ENCODE assay signal across 32 cellular contexts in the genomic region with DNA sequence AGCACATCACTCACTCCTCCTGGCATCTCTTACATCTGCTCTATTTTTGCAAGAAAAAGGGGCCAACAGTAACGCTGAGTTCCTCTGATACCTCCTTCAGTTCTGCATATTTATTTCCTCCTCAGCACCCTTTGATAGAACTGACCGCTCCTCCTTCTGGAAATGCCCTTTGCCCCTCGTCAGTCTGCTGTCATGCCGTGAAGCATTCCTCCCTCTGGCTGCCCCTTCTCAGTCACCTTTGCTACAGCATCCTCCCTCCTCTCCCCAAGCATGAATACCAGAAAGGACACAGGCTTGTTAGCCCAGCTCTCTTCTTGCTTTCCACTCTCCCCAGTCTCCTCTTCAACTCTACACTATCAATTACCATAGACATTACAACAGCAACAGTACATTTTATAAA.
A peak's percentile ranks its signal among the peaks of the same experiment; 100 is the strongest.
DNase-seq lines count a peak whose midpoint lies in the region; ATAC-seq and TF ChIP-seq lines count a peak whose summit lies in the region.
"Had no signal": no experiment of that assay in that cellular context is flagged by ENCODE, and none has a peak within 500 bp of the region (broad histone marks: within the 10 kb centered on the region; RNA-seq: fewer than 3 reads in every experiment).

No MANE protein-coding gene starts in this region.

- POLR2A ChIA-PET in CD4-positive, alpha-beta T cell (lab: Charles Lee) = no interaction called here

- CTCF ChIA-PET in CD4-positive, alpha-beta T cell (lab: Charles Lee) = no interaction called here

- H3K27ac ChIP-seq in CD4-positive, alpha-beta T cell (ENCODE audit: low read depth, low read length) = no peak overlapping the region
- H3K27ac ChIP-seq: cardiac muscle cell, left ventricle myocardium inferior, ovary, SK-N-MC had no signal

- H3K36me3 Mint-ChIP-seq in T-helper 17 cell (ENCODE audit: low read depth) (peaks cover 11% of the 10 kb centered on the region), progenitor cell of endocrine pancreas (ENCODE audit: insufficient read depth) (peaks cover 4% of the 10 kb centered on the region), mesothelial cell of epicardium (peaks cover 2% of the 10 kb centered on the region)
- peaks cover 45% of the 10 kb centered on the region for H3K36me3 Mint-ChIP-seq in CD4-positive, alpha-beta T cell (ENCODE audit: low read depth)
- H3K36me3 Mint-ChIP-seq: natural killer cell had no signal

- no peak overlapping the region for H3K4me3 ChIP-seq in MG63
- H3K4me3 ChIP-seq: cardiac muscle cell, left ventricle myocardium inferior, ovary, SK-N-MC had no signal

- no peak for ATAC-seq in T-helper 17 cell
- ATAC-seq in CD4-positive, alpha-beta T cell (ENCODE audit: poor library complexity) = no peak
- no peak for ATAC-seq in GM18861 (IDR thresholded peaks at IDR 0.05; ENCODE audit: unreplicated experiment)
- ATAC-seq: activated CD8-positive, alpha-beta T cell treated with anti-CD3 and anti-CD28 coated beads for 36 hours; esophagus mucosa; natural killer cell; right cardiac atrium; stimulated activated memory B cell treated with anti-CD40 and anti-IgM and Interleukin-4, amounts not matched to agents 10 μg/mL and 1 μg/mL and 100 μg/mL, for 72 hours had no signal

- TF ChIP-seq CTCF in progenitor cell of endocrine pancreas (IDR thresholded peaks at IDR 0.05; ENCODE audit: unreplicated experiment) (no peak), mesothelial cell of epicardium (IDR thresholded peaks at IDR 0.05; ENCODE audit: unreplicated experiment) (no peak)
- no peak for TF ChIP-seq CTCF in CD4-positive, alpha-beta T cell (IDR thresholded peaks at IDR 0.05)

- no peaks in the 10 kb centered on the region for H3K27me3 ChIP-seq in MG63
- H3K27me3 ChIP-seq in CD4-positive, alpha-beta T cell (ENCODE audit: control insufficient read depth, insufficient read depth, low read length) = no peaks in the 10 kb centered on the region
- H3K27me3 ChIP-seq: cardiac muscle cell, ovary had no signal

- no peaks in the 10 kb centered on the region for H3K36me3 ChIP-seq in MG63
- H3K36me3 ChIP-seq: cardiac muscle cell, ovary had no signal

- H3K9me3 Mint-ChIP-seq in progenitor cell of endocrine pancreas (ENCODE audit: low read depth) (no peaks in the 10 kb centered on the region), mesothelial cell of epicardium (no peaks in the 10 kb centered on the region)
- no peaks in the 10 kb centered on the region for H3K9me3 Mint-ChIP-seq in CD4-positive, alpha-beta T cell
- H3K9me3 Mint-ChIP-seq: activated CD8-positive, alpha-beta T cell treated with anti-CD3 and anti-CD28 coated beads for 36 hours; activated naive CD4-positive, alpha-beta T cell treated with anti-CD3 and anti-CD28 coated beads, Interleukin-2, amount 50 U/mL, for 24 hours; activated T-helper 2 cell treated with anti-CD3 and anti-CD28 coated beads, Interferon-gamma antibody, Interleukin-2, Interleukin-4, amounts not matched to agents 10 μg/mL and 5 μg/mL and 100 μg/mL, durations not matched to agents 14 hours and 24 hours and 36 hours; natural killer cell; stimulated activated memory B cell treated with anti-CD40 and anti-IgM and Interleukin-4, amounts not matched to agents 10 μg/mL and 1 μg/mL and 100 μg/mL, for 72 hours had no signal

- H3K4me1 Mint-ChIP-seq in T-helper 17 cell = peaks cover 5% of the 10 kb centered on the region
- peaks cover 6% of the 10 kb centered on the region for H3K4me1 Mint-ChIP-seq in progenitor cell of endocrine pancreas (ENCODE audit: low read depth)
- peaks cover 6% of the 10 kb centered on the region for H3K4me1 Mint-ChIP-seq in mesothelial cell of epicardium
- H3K4me1 Mint-ChIP-seq in CD4-positive, alpha-beta T cell (ENCODE audit: low read depth) = no peaks in the 10 kb centered on the region
- H3K4me1 Mint-ChIP-seq: activated naive CD4-positive, alpha-beta T cell treated with anti-CD3 and anti-CD28 coated beads, Interleukin-2, amount 50 U/mL, for 24 hours; B cell; natural killer cell; stimulated activated memory B cell treated with anti-CD40 and anti-IgM and Interleukin-4, amounts not matched to agents 10 μg/mL and 1 μg/mL and 100 μg/mL, for 72 hours had no signal

- H3K4me3 Mint-ChIP-seq in T-helper 17 cell = no peak overlapping the region
- H3K4me3 Mint-ChIP-seq in progenitor cell of endocrine pancreas (ENCODE audit: low read depth) = no peak overlapping the region
- H3K4me3 Mint-ChIP-seq in mesothelial cell of epicardium = no peak overlapping the region
- H3K4me3 Mint-ChIP-seq in CD4-positive, alpha-beta T cell = no peak overlapping the region
- H3K4me3 Mint-ChIP-seq: activated CD8-positive, alpha-beta T cell treated with anti-CD3 and anti-CD28 coated beads for 36 hours; activated naive CD4-positive, alpha-beta T cell treated with anti-CD3 and anti-CD28 coated beads, Interleukin-2, amount 50 U/mL, for 24 hours; B cell; natural killer cell; stimulated activated memory B cell treated with anti-CD40 and anti-IgM and Interleukin-4, amounts not matched to agents 10 μg/mL and 1 μg/mL and 100 μg/mL, for 72 hours had no signal

- DNase-seq in ELF-1 (ENCODE audit: low read depth, low spot score) = peak; percentile 34
- DNase-seq in T-helper 17 cell = no peak
- DNase-seq in iPS-NIHi7 (ENCODE audit: extremely low spot score) = peak; percentile 52
- DNase-seq in progenitor cell of endocrine pancreas (ENCODE audit: low spot score, unreplicated experiment) = no peak
- no peak for DNase-seq in mesothelial cell of epicardium (ENCODE audit: low spot score in 2 of 2, unreplicated experiment in 2 of 2)
- DNase-seq in MG63 = no peak
- no peak for DNase-seq in CD4-positive, alpha-beta T cell
- DNase-seq: activated CD4-positive, alpha-beta T cell treated with anti-CD3 and anti-CD28 coated beads for 1 hour; activated CD8-positive, alpha-beta T cell treated with anti-CD3 and anti-CD28 coated beads for 36 hours; anterior cingulate cortex; COR-L47; cortex of kidney; DMS79; foreskin fibroblast; KG1; left ventricle myocardium inferior; midbrain; MM.1S; natural killer cell; NCI-H1436 treated with DMSO at 0.1 percent for 48 hours; NCI-H446; ovary; right cardiac atrium; stimulated activated CD4-positive, alpha-beta T cell treated with anti-CD3 and anti-CD28 coated beads, Interleukin-4, amount 100 ng/mL, for 4 hours had no signal

- no peaks in the 10 kb centered on the region for H3K9me3 ChIP-seq in T-helper 17 cell (ENCODE audit: control insufficient read depth, low read length, poor library complexity, severe bottlenecking)
- H3K9me3 ChIP-seq in MG63 = no peaks in the 10 kb centered on the region
- H3K9me3 ChIP-seq in CD4-positive, alpha-beta T cell (ENCODE audit: control insufficient read depth, low read length) = no peaks in the 10 kb centered on the region
- H3K9me3 ChIP-seq: left ventricle myocardium inferior, ovary had no signal

- H3K27ac Mint-ChIP-seq in T-helper 17 cell (peak overlapping the region; percentile 2), progenitor cell of endocrine pancreas (peak overlapping the region; percentile 18), mesothelial cell of epicardium (no peak overlapping the region)
- no peak overlapping the region for H3K27ac Mint-ChIP-seq in CD4-positive, alpha-beta T cell
- H3K27ac Mint-ChIP-seq: activated CD8-positive, alpha-beta T cell treated with anti-CD3 and anti-CD28 coated beads for 36 hours; activated naive CD4-positive, alpha-beta T cell treated with anti-CD3 and anti-CD28 coated beads, Interleukin-2, amount 50 U/mL, for 24 hours; activated T-helper 2 cell treated with anti-CD3 and anti-CD28 coated beads, Interferon-gamma antibody, Interleukin-2, Interleukin-4, amounts not matched to agents 10 μg/mL and 5 μg/mL and 100 μg/mL, durations not matched to agents 14 hours and 24 hours and 36 hours; B cell; natural killer cell; stimulated activated memory B cell treated with anti-CD40 and anti-IgM and Interleukin-4, amounts not matched to agents 10 μg/mL and 1 μg/mL and 100 μg/mL, for 72 hours had no signal

- no peaks in the 10 kb centered on the region for H3K27me3 Mint-ChIP-seq in T-helper 17 cell
- no peaks in the 10 kb centered on the region for H3K27me3 Mint-ChIP-seq in progenitor cell of endocrine pancreas
- H3K27me3 Mint-ChIP-seq in mesothelial cell of epicardium (ENCODE audit: low read depth) = no peaks in the 10 kb centered on the region
- H3K27me3 Mint-ChIP-seq in CD4-positive, alpha-beta T cell = no peaks in the 10 kb centered on the region
- H3K27me3 Mint-ChIP-seq: activated CD8-positive, alpha-beta T cell treated with anti-CD3 and anti-CD28 coated beads for 36 hours; activated naive CD4-positive, alpha-beta T cell treated with anti-CD3 and anti-CD28 coated beads, Interleukin-2, amount 50 U/mL, for 24 hours; B cell; stimulated activated memory B cell treated with anti-CD40 and anti-IgM and Interleukin-4, amounts not matched to agents 10 μg/mL and 1 μg/mL and 100 μg/mL, for 72 hours had no signal

- intact Hi-C loops in CD4-positive, alpha-beta T cell (cut with DNase I, micrococcal nuclease) = no loop called here

Comparison
In these comparisons a context has a peak if more than half of its experiments do, and no peak if none do; other contexts are left out.
1. DNase-seq: peak in ELF-1 (single experiment) and iPS-NIHi7 (single experiment); none in T-helper 17 cell (0 of 3), progenitor cell of endocrine pancreas (single experiment), mesothelial cell of epicardium (0 of 2), MG63 (single experiment) and CD4-positive, alpha-beta T cell (0 of 10).
2. H3K27ac Mint-ChIP-seq: peak in T-helper 17 cell (single experiment) and progenitor cell of endocrine pancreas (single experiment); none in mesothelial cell of epicardium (single experiment) and CD4-positive, alpha-beta T cell (single experiment).